ENCODE assay signal across 8 cellular contexts in the genomic region with DNA sequence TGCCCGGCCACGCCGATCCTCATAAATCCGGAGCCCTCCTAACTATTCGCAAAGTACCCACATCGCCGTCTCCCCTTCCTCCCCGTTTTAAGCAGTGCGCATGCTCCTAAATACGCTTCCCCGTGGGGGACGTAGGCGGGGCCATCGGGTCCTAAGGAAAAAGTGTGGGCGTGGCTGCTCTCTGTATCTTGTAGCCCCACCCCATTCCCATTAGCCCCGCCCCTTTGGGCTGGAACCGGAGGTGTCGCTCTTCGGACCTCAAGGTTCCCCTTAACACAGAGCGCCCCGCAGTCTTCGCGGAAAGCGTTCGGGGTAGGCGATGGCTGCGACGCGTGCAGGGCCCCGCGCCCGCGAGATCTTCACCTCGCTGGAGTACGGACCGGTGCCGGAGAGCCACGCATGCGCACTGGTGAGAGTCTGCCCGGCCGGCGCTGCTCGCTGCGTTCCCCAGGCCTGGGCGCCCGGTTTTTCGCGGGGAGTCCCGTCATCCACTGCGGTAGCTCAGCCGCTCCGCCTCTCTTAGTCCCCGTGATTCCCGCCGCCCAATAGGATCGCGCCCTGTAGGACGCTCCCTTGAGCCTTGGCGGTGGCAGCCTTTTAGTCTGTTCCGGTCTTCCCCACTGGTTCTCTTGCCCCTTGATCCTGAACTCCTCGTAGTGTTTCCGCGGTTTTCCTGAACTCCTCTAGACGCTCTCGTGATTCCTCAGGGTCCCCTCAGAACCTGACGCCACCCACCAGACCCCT. TPM values are rescaled to one million over a fixed set of nuclear protein-coding genes. Genes with fewer than 3 reads are reported as not detected.
DNase-seq lines count a peak whose midpoint lies in the region; ATAC-seq and TF ChIP-seq lines count a peak whose summit lies in the region.

Gene ALDH16A1 (plus strand): TSS at position 213 of the 744 bp plus-strand sequence. CDS start 107 bp downstream, at position 320.

- peak; percentile 77 for ATAC-seq in HG02884 (IDR thresholded peaks at IDR 0.05; ENCODE audit: unreplicated experiment)
- peak; percentile 94 for ATAC-seq in left cardiac atrium

- peak within 1 kb of the TSS; percentile 99 for H3K4me3 Mint-ChIP-seq in T-helper 1 cell treated with Interleukin-12 subunit alpha and Interleukin-12 subunit beta and Interleukin-4 antibody, amounts not matched to agents 30 μg/mL and 1 μg/mL, for 36 hours

- peak; percentile 91 for TF ChIP-seq POLR2A in prostate gland (IDR thresholded peaks at IDR 0.05)

- no peaks in the 10 kb centered on the region for H3K9me3 Mint-ChIP-seq in T-helper 1 cell treated with Interleukin-12 subunit alpha and Interleukin-12 subunit beta and Interleukin-4 antibody, amounts not matched to agents 30 μg/mL and 1 μg/mL, for 36 hours

- intact Hi-C loops in left cardiac atrium (cut with DNase I), result no loop called here
- intact Hi-C loops in prostate gland (cut with DNase I), result no loop called here

- H3K4me1 Mint-ChIP-seq in T-helper 1 cell treated with Interleukin-12 subunit alpha and Interleukin-12 subunit beta and Interleukin-4 antibody, amounts not matched to agents 30 μg/mL and 1 μg/mL, for 36 hours (ENCODE audit: low read depth), result peaks cover 37% of the 10 kb centered on the region

- H3K4me3 ChIP-seq in prostate gland, result peak within 1 kb of the TSS; percentile 58 to 60
- peak within 1 kb of the TSS; percentile 48 for H3K4me3 ChIP-seq in urinary bladder (ENCODE audit: low read depth, low read length)

- H3K27me3 ChIP-seq in prostate gland (replicated peaks; ENCODE audit: insufficient read depth), result no peaks in the 10 kb centered on the region

- TF ChIP-seq CTCF in GM13977 (IDR thresholded peaks at IDR 0.05; ENCODE audit: extremely low read depth, insufficient read depth, missing control alignments), result no peak
- TF ChIP-seq CTCF in prostate gland (IDR thresholded peaks at IDR 0.05), result peak in 1 of 4 experiments; percentile 17

- H3K36me3 Mint-ChIP-seq in T-helper 1 cell treated with Interleukin-12 subunit alpha and Interleukin-12 subunit beta and Interleukin-4 antibody, amounts not matched to agents 30 μg/mL and 1 μg/mL, for 36 hours (ENCODE audit: low read depth), result peaks cover 30% of the 10 kb centered on the region

- H3K27ac Mint-ChIP-seq in T-helper 1 cell treated with Interleukin-12 subunit alpha and Interleukin-12 subunit beta and Interleukin-4 antibody, amounts not matched to agents 30 μg/mL and 1 μg/mL, for 36 hours, result peak within 1 kb of the TSS; percentile 100

- no peaks in the 10 kb centered on the region for H3K27me3 Mint-ChIP-seq in T-helper 1 cell treated with Interleukin-12 subunit alpha and Interleukin-12 subunit beta and Interleukin-4 antibody, amounts not matched to agents 30 μg/mL and 1 μg/mL, for 36 hours (ENCODE audit: low read depth)

- in situ Hi-C loops in GM13977 (cut with MboI; ENCODE audit: low pct_unique_long_range_greater_than_20kb, low sequenced_read_pairs, unreplicated experiment), result no loop called here

- DNase-seq in GM13977 (ENCODE audit: low spot score) (peak; percentile 96), NCI-H1694 (lab: John Stamatoyannopoulos, UW) (peak; percentile 97), amniotic stem cell (lab: John Stamatoyannopoulos, UW) (peak; percentile 96), left cardiac atrium (peak; percentile 98), prostate gland (ENCODE audit: low spot score) (peak; percentile 97)

- H3K4me1 ChIP-seq in prostate gland (replicated peaks) (no peaks in the 10 kb centered on the region), urinary bladder (ENCODE audit: insufficient read depth) (no peaks in the 10 kb centered on the region)

- H3K9me3 ChIP-seq in prostate gland, result no peaks in the 10 kb centered on the region

- H3K27ac ChIP-seq in prostate gland (peak within 1 kb of the TSS; percentile 93 to 95), urinary bladder (ENCODE audit: low read depth) (peak within 1 kb of the TSS; percentile 86)

- 1% methylated on average over 66 of the region's 66 CpGs for WGBS in prostate gland
- WGBS in urinary bladder, result under 1% methylated on average over 66 of the region's 66 CpGs

- H3K36me3 ChIP-seq in prostate gland (no peaks in the 10 kb centered on the region), urinary bladder (ENCODE audit: insufficient read depth) (no peaks in the 10 kb centered on the region)

RNA-seq across cellular contexts. Expression of gene ALDH16A1, which starts in this region (rescaled TPM):
- total RNA-seq in left cardiac atrium (10 to 100 TPM; 16.8 to 17.5 TPM), prostate gland (10 to 100 TPM; 24.3 to 42.0 TPM), urinary bladder (14.2 TPM)
- 34.7 TPM for polyA plus RNA-seq in urinary bladder

Comparison
In these comparisons a context has a peak if more than half of its experiments do, and no peak if none do; other contexts are left out.
1. Peak in every context shown above with its lines: DNase-seq, ATAC-seq, H3K4me3 ChIP-seq and H3K27ac ChIP-seq.